Comparison of ENCODE assay signal across 1 cellular context in the genomic region with DNA sequence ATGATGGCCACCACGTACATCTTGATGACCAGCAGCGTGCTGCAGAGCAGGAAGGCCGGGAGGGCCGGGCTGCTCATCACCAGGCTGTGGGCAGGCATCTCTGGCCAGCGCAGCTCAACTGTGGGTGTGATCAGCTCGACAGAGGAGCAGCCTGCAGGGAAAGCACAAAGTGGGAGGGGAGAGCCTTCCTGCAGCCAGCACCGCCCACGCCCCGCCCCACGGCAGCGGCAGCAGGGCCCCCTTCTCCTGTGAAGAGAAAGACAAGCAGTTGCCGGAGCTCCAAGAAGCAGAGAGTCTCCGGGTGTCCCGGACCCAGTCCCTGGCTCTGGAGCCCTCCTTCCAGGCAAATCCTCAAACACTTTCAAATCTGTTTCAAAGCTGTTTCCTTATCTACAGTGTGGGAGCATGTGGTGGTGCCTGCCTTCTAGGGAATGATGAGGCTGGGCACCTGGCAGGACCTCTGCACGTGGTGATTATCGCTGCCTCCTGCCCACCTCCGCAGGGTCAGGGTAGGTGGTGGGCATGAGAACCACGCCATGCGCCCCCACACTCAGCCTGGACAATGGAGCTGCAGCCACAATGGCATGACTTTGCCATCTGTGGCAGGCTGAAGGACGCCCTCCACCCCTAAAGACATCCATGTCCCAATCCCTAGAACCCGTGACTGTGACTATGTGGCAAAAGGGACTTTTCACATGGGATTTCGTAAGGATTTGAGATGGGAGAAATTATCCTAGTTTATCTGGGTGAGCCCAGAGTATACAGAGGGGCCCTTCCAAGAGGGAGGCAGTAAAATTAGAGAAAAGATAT.
A peak's percentile ranks its signal among the peaks of the same experiment; 100 is the strongest.
TF ChIP-seq lines count a peak whose summit lies in the region.

A gene with protein sequence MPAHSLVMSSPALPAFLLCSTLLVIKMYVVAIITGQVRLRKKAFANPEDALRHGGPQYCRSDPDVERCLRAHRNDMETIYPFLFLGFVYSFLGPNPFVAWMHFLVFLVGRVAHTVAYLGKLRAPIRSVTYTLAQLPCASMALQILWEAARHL (minus strand): TSS at position 128 of the 810 bp plus-strand sequence. CDS start 30 bp downstream, at position 98.

TF ChIP-seq in K562, 482 proteins besides CTCF, POLR2A, EP300 and RAD21 (continued from another document and continues in another):
- TF ChIP-seq, protein P1, sequence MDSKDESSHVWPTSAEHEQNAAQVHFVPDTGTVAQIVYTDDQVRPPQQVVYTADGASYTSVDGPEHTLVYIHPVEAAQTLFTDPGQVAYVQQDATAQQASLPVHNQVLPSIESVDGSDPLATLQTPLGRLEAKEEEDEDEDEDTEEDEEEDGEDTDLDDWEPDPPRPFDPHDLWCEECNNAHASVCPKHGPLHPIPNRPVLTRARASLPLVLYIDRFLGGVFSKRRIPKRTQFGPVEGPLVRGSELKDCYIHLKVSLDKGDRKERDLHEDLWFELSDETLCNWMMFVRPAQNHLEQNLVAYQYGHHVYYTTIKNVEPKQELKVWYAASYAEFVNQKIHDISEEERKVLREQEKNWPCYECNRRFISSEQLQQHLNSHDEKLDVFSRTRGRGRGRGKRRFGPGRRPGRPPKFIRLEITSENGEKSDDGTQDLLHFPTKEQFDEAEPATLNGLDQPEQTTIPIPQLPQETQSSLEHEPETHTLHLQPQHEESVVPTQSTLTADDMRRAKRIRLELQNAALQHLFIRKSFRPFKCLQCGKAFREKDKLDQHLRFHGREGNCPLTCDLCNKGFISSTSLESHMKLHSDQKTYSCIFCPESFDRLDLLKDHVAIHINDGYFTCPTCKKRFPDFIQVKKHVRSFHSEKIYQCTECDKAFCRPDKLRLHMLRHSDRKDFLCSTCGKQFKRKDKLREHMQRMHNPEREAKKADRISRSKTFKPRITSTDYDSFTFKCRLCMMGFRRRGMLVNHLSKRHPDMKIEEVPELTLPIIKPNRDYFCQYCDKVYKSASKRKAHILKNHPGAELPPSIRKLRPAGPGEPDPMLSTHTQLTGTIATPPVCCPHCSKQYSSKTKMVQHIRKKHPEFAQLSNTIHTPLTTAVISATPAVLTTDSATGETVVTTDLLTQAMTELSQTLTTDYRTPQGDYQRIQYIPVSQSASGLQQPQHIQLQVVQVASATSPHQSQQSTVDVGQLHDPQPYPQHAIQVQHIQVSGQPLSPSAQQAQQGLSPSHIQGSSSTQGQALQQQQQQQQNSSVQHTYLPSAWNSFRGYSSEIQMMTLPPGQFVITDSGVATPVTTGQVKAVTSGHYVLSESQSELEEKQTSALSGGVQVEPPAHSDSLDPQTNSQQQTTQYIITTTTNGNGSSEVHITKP (IDR thresholded peaks at IDR 0.05; ENCODE audit: partially characterized antibody): peak; percentile 22
- TF ChIP-seq ZNF445 (CRISPR knock-in tag; IDR thresholded peaks at IDR 0.05; ENCODE audit: low read depth): no peak
- TF ChIP-seq CREB1 (IDR thresholded peaks at IDR 0.05): no peak
- TF ChIP-seq CREB1 (CRISPR knock-in tag; IDR thresholded peaks at IDR 0.05): no peak
- TF ChIP-seq TRIM24 (IDR thresholded peaks at IDR 0.05): no peak
- TF ChIP-seq MTA1 (IDR thresholded peaks at IDR 0.05; ENCODE audit: borderline replicate concordance): no peak
- TF ChIP-seq NFE2L1 (tag; IDR thresholded peaks at IDR 0.05; ENCODE audit: borderline replicate concordance, low read depth): no peak
- no peak for TF ChIP-seq NR3C1 (CRISPR knock-in tag; IDR thresholded peaks at IDR 0.05)
- TF ChIP-seq, protein P2, sequence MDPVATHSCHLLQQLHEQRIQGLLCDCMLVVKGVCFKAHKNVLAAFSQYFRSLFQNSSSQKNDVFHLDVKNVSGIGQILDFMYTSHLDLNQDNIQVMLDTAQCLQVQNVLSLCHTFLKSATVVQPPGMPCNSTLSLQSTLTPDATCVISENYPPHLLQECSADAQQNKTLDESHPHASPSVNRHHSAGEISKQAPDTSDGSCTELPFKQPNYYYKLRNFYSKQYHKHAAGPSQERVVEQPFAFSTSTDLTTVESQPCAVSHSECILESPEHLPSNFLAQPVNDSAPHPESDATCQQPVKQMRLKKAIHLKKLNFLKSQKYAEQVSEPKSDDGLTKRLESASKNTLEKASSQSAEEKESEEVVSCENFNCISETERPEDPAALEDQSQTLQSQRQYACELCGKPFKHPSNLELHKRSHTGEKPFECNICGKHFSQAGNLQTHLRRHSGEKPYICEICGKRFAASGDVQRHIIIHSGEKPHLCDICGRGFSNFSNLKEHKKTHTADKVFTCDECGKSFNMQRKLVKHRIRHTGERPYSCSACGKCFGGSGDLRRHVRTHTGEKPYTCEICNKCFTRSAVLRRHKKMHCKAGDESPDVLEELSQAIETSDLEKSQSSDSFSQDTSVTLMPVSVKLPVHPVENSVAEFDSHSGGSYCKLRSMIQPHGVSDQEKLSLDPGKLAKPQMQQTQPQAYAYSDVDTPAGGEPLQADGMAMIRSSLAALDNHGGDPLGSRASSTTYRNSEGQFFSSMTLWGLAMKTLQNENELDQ (CRISPR knock-in tag; IDR thresholded peaks at IDR 0.05; ENCODE audit: borderline replicate concordance): no peak
- TF ChIP-seq, protein P3, sequence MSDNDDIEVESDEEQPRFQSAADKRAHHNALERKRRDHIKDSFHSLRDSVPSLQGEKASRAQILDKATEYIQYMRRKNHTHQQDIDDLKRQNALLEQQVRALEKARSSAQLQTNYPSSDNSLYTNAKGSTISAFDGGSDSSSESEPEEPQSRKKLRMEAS (CRISPR knock-in tag; IDR thresholded peaks at IDR 0.05): peak; percentile 39; the same call in 1 of the 2 replicates
- TF ChIP-seq E2F3 (CRISPR knock-in tag; IDR thresholded peaks at IDR 0.05): no peak
- TF ChIP-seq KLF13 (tag; IDR thresholded peaks at IDR 0.05; ENCODE audit: borderline replicate concordance, low read depth): peak; percentile 12; the same call in 1 of the 2 replicates
- TF ChIP-seq KLF1 (tag; IDR thresholded peaks at IDR 0.05): no peak
- TF ChIP-seq NRF1 (conservative IDR thresholded peaks at IDR 0.05 in 1 of 2, IDR thresholded peaks at IDR 0.05 in 1 of 2): peak; percentile 70 to 76
- peak in 1 of 2 experiments; percentile 36; a peak in 1 of 4 replicates for TF ChIP-seq MAZ (CRISPR knock-in tag; conservative IDR thresholded peaks at IDR 0.05 in 1 of 2, IDR thresholded peaks at IDR 0.05 in 1 of 2)
- TF ChIP-seq MYC (IDR thresholded peaks at IDR 0.05; ENCODE audit: low read depth, low read length): no peak
- TF ChIP-seq MYC (CRISPR knock-in tag; IDR thresholded peaks at IDR 0.05; ENCODE audit: borderline replicate concordance, low read depth): no peak
- TF ChIP-seq ZNF780A (CRISPR knock-in tag; IDR thresholded peaks at IDR 0.05): no peak
- TF ChIP-seq ETV5 (CRISPR knock-in tag; IDR thresholded peaks at IDR 0.05; ENCODE audit: low read depth): 0 out of 2 replicates have a peak, but pooled peaks have one; percentile 32
- no peak for TF ChIP-seq GTF2F1 (IDR thresholded peaks at IDR 0.05; ENCODE audit: low read depth, low read length)
- no peak for TF ChIP-seq CBFA2T2 (conservative IDR thresholded peaks at IDR 0.05)
- no peak for TF ChIP-seq PYGO2 (tag; IDR thresholded peaks at IDR 0.05)
- TF ChIP-seq TFAM (CRISPR knock-in tag; conservative IDR thresholded peaks at IDR 0.05): no peak
- no peak for TF ChIP-seq SNRNP70 (optimal IDR thresholded peaks at IDR 0.05; ENCODE audit: low read depth, low read length)
- TF ChIP-seq PRMT5 (CRISPR knock-in tag; IDR thresholded peaks at IDR 0.05): no peak
- TF ChIP-seq CHD4 (IDR thresholded peaks at IDR 0.05; ENCODE audit: insufficient read depth, insufficient replicate concordance, low read depth, low read length, poor library complexity, severe bottlenecking): no peak
- TF ChIP-seq PHTF2 (CRISPR knock-in tag; IDR thresholded peaks at IDR 0.05): no peak
- TF ChIP-seq, protein P4, sequence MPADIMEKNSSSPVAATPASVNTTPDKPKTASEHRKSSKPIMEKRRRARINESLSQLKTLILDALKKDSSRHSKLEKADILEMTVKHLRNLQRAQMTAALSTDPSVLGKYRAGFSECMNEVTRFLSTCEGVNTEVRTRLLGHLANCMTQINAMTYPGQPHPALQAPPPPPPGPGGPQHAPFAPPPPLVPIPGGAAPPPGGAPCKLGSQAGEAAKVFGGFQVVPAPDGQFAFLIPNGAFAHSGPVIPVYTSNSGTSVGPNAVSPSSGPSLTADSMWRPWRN (IDR thresholded peaks at IDR 0.05; ENCODE audit: low read depth): no peak
- peak; percentile 66 for TF ChIP-seq ZNF134 (CRISPR knock-in tag; conservative IDR thresholded peaks at IDR 0.05)
- TF ChIP-seq, protein P5, sequence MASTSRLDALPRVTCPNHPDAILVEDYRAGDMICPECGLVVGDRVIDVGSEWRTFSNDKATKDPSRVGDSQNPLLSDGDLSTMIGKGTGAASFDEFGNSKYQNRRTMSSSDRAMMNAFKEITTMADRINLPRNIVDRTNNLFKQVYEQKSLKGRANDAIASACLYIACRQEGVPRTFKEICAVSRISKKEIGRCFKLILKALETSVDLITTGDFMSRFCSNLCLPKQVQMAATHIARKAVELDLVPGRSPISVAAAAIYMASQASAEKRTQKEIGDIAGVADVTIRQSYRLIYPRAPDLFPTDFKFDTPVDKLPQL (IDR thresholded peaks at IDR 0.05; ENCODE audit: extremely low read depth, insufficient read length): no peak
- TF ChIP-seq ZNF436 (CRISPR knock-in tag; IDR thresholded peaks at IDR 0.05): no peak
- TF ChIP-seq SP2 (IDR thresholded peaks at IDR 0.05; ENCODE audit: extremely low read depth, low read depth, low read length, poor library complexity, severe bottlenecking): no peak
- TF ChIP-seq, protein P6, sequence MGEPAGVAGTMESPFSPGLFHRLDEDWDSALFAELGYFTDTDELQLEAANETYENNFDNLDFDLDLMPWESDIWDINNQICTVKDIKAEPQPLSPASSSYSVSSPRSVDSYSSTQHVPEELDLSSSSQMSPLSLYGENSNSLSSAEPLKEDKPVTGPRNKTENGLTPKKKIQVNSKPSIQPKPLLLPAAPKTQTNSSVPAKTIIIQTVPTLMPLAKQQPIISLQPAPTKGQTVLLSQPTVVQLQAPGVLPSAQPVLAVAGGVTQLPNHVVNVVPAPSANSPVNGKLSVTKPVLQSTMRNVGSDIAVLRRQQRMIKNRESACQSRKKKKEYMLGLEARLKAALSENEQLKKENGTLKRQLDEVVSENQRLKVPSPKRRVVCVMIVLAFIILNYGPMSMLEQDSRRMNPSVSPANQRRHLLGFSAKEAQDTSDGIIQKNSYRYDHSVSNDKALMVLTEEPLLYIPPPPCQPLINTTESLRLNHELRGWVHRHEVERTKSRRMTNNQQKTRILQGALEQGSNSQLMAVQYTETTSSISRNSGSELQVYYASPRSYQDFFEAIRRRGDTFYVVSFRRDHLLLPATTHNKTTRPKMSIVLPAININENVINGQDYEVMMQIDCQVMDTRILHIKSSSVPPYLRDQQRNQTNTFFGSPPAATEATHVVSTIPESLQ (CRISPR knock-in tag; IDR thresholded peaks at IDR 0.05): no peak
- TF ChIP-seq MYNN (IDR thresholded peaks at IDR 0.05): no peak
- no peak for TF ChIP-seq MYNN (CRISPR knock-in tag; IDR thresholded peaks at IDR 0.05)
- TF ChIP-seq CTBP1 (IDR thresholded peaks at IDR 0.05; ENCODE audit: borderline replicate concordance): peak; percentile 38; the same call in 1 of the 2 replicates
- TF ChIP-seq, protein P7, sequence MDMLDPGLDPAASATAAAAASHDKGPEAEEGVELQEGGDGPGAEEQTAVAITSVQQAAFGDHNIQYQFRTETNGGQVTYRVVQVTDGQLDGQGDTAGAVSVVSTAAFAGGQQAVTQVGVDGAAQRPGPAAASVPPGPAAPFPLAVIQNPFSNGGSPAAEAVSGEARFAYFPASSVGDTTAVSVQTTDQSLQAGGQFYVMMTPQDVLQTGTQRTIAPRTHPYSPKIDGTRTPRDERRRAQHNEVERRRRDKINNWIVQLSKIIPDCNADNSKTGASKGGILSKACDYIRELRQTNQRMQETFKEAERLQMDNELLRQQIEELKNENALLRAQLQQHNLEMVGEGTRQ (CRISPR knock-in tag; IDR thresholded peaks at IDR 0.05): no peak
- no peak for TF ChIP-seq SMARCA5 (IDR thresholded peaks at IDR 0.05)
- TF ChIP-seq, protein P8, sequence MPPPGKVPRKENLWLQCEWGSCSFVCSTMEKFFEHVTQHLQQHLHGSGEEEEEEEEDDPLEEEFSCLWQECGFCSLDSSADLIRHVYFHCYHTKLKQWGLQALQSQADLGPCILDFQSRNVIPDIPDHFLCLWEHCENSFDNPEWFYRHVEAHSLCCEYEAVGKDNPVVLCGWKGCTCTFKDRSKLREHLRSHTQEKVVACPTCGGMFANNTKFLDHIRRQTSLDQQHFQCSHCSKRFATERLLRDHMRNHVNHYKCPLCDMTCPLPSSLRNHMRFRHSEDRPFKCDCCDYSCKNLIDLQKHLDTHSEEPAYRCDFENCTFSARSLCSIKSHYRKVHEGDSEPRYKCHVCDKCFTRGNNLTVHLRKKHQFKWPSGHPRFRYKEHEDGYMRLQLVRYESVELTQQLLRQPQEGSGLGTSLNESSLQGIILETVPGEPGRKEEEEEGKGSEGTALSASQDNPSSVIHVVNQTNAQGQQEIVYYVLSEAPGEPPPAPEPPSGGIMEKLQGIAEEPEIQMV (tag; conservative IDR thresholded peaks at IDR 0.05; ENCODE audit: low read depth): no peak
- TF ChIP-seq CEBPG (CRISPR knock-in tag; IDR thresholded peaks at IDR 0.05): peak; percentile 8; the same call in 1 of the 2 replicates
- no peak for TF ChIP-seq CEBPG (tag; conservative IDR thresholded peaks at IDR 0.05 in 1 of 2, IDR thresholded peaks at IDR 0.05 in 1 of 2)
- no peak for TF ChIP-seq HNRNPK (IDR thresholded peaks at IDR 0.05; ENCODE audit: low read depth, low read length, poor library complexity, severe bottlenecking)
- no peak for TF ChIP-seq POLR2B (IDR thresholded peaks at IDR 0.05; ENCODE audit: low read depth, partially characterized antibody)
- no peak for TF ChIP-seq SRSF7 (optimal IDR thresholded peaks at IDR 0.05; ENCODE audit: low read depth, low read length)
- TF ChIP-seq ESRRB (CRISPR knock-in tag; IDR thresholded peaks at IDR 0.05; ENCODE audit: borderline replicate concordance): no peak
- TF ChIP-seq FOXM1 (IDR thresholded peaks at IDR 0.05; ENCODE audit: low read depth): no peak
- TF ChIP-seq FOXM1 (CRISPR knock-in tag; IDR thresholded peaks at IDR 0.05; ENCODE audit: low read depth): no peak
- no peak for TF ChIP-seq NFIC (IDR thresholded peaks at IDR 0.05)
- no peak for TF ChIP-seq POLR2H (tag; IDR thresholded peaks at IDR 0.05; ENCODE audit: low read depth)
- no peak for TF ChIP-seq BRF1 (IDR thresholded peaks at IDR 0.05; ENCODE audit: borderline replicate concordance, extremely low read depth, insufficient read length)
- TF ChIP-seq, protein P9, sequence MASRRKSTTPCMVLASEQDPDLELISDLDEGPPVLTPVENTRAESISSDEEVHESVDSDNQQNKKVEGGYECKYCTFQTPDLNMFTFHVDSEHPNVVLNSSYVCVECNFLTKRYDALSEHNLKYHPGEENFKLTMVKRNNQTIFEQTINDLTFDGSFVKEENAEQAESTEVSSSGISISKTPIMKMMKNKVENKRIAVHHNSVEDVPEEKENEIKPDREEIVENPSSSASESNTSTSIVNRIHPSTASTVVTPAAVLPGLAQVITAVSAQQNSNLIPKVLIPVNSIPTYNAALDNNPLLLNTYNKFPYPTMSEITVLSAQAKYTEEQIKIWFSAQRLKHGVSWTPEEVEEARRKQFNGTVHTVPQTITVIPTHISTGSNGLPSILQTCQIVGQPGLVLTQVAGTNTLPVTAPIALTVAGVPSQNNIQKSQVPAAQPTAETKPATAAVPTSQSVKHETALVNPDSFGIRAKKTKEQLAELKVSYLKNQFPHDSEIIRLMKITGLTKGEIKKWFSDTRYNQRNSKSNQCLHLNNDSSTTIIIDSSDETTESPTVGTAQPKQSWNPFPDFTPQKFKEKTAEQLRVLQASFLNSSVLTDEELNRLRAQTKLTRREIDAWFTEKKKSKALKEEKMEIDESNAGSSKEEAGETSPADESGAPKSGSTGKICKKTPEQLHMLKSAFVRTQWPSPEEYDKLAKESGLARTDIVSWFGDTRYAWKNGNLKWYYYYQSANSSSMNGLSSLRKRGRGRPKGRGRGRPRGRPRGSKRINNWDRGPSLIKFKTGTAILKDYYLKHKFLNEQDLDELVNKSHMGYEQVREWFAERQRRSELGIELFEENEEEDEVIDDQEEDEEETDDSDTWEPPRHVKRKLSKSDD (conservative IDR thresholded peaks at IDR 0.05; ENCODE audit: low read length): no peak
- no peak for TF ChIP-seq MCM3 (IDR thresholded peaks at IDR 0.05)
